Comparison of ENCODE assay signal across 15 cellular contexts in the genomic region with DNA sequence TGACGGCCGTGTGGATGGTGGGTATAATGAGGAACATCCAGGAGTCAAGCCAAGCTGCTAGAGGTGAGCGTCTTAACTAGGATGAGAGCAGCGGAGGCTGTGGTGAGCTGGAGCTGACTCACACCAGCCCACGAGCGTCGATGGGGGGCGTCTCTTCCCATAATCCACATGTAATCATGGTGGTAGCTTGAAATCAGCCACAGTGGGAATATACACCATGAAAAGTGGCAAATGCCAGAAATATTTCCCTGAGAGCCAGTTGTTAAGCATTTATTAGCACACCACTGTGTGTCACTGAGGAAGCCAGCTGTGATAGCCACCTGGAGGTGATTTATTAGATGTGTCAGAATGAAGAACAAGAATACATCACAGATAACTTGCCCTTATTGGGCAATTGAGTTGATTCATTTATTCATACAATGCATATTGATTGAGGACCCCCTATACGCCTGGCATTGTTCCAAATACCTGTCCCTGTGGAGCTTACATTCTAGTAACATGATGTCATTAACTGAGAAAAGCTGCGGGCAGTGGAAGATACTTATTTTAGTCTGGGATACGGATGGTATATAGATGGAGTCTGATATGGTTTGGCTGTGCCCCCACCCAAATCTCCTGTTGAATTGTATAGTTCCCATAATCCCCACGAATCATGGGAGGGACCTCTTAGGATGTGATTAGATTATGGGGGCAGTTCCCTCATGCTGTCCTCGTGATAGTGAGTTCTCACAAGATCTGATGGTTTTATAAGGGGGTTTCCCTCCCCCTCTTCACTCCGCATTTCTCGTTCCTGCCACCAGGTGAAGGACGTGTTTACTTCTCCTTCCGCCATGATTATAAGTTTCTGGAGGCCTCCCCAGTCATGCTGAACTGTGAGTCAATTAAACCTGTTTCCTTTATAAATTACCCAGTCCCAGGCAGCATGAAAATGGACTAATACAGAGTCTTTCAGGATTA.
DNase-seq lines count a peak whose midpoint lies in the region; ATAC-seq and TF ChIP-seq lines count a peak whose summit lies in the region.
"Had no signal": no experiment of that assay in that cellular context is flagged by ENCODE, and none has a peak within 500 bp of the region (broad histone marks: within the 10 kb centered on the region; RNA-seq: fewer than 3 reads in every experiment).

No MANE protein-coding gene starts in this region.

- H3K27me3 Mint-ChIP-seq in stimulated activated memory B cell treated with anti-CD40 and anti-IgM and Interleukin-4, amounts not matched to agents 10 μg/mL and 1 μg/mL and 100 μg/mL, for 72 hours, result no peaks in the 10 kb centered on the region
- H3K27me3 Mint-ChIP-seq: activated naive CD8-positive, alpha-beta T cell treated with anti-CD3 and anti-CD28 coated beads for 36 hours; memory B cell had no signal

- H3K79me2 ChIP-seq in mesendoderm (ENCODE audit: control insufficient read depth, insufficient read depth, low read length), result no peaks in the 10 kb centered on the region

- H2BK5ac ChIP-seq in mesendoderm (ENCODE audit: low read length), result no peak overlapping the region

- no peak overlapping the region for H4K5ac ChIP-seq in mesendoderm (ENCODE audit: low read length)

- no peak for ATAC-seq in GM19397 (IDR thresholded peaks at IDR 0.05; ENCODE audit: unreplicated experiment)
- ATAC-seq in stimulated activated memory B cell treated with anti-CD40 and anti-IgM and Interleukin-4, amounts not matched to agents 10 μg/mL and 1 μg/mL and 100 μg/mL, for 72 hours, result no peak
- ATAC-seq: activated CD4-positive, CD25-positive, alpha-beta regulatory T cell treated with anti-CD3 and anti-CD28 coated beads, Interleukin-2, amount 50 U/mL, for 24 hours had no signal

- H3K36me3 ChIP-seq in brain microvascular endothelial cell (replicated peaks), result no peaks in the 10 kb centered on the region
- H3K36me3 ChIP-seq in mesendoderm (ENCODE audit: control insufficient read depth, insufficient read depth, low read length), result no peaks in the 10 kb centered on the region
- H3K36me3 ChIP-seq: BE2C, colonic mucosa had no signal

- H2BK15ac ChIP-seq in mesendoderm (replicated peaks; ENCODE audit: low read depth), result no peak overlapping the region

- no peaks in the 10 kb centered on the region for H3K36me3 Mint-ChIP-seq in stimulated activated memory B cell treated with anti-CD40 and anti-IgM and Interleukin-4, amounts not matched to agents 10 μg/mL and 1 μg/mL and 100 μg/mL, for 72 hours
- H3K36me3 Mint-ChIP-seq: activated naive CD8-positive, alpha-beta T cell treated with anti-CD3 and anti-CD28 coated beads for 36 hours; memory B cell had no signal

- H3K4ac ChIP-seq in mesendoderm (ENCODE audit: low read depth, low read length), result no peak overlapping the region

- no peaks in the 10 kb centered on the region for H3K4me1 Mint-ChIP-seq in stimulated activated memory B cell treated with anti-CD40 and anti-IgM and Interleukin-4, amounts not matched to agents 10 μg/mL and 1 μg/mL and 100 μg/mL, for 72 hours
- H3K4me1 Mint-ChIP-seq: activated naive CD8-positive, alpha-beta T cell treated with anti-CD3 and anti-CD28 coated beads for 36 hours; memory B cell had no signal

- peak overlapping the region; percentile 77 for H3K18ac ChIP-seq in mesendoderm (ENCODE audit: low read length)

- H3K4me1 ChIP-seq in mesendoderm (ENCODE audit: control insufficient read depth, low read depth, low read length), result no peaks in the 10 kb centered on the region
- H3K4me1 ChIP-seq: BE2C, colonic mucosa had no signal

- H3K9ac ChIP-seq in mesendoderm (ENCODE audit: low read length), result no peak overlapping the region

- no CpG with 5 or more reads among the region's 17 CpGs for WGBS in mesendoderm (ENCODE audit: extremely low coverage, insufficient coverage, low lambda C conversion rate)

- no peak overlapping the region for H3K4me3 Mint-ChIP-seq in stimulated activated memory B cell treated with anti-CD40 and anti-IgM and Interleukin-4, amounts not matched to agents 10 μg/mL and 1 μg/mL and 100 μg/mL, for 72 hours
- H3K4me3 Mint-ChIP-seq: activated naive CD8-positive, alpha-beta T cell treated with anti-CD3 and anti-CD28 coated beads for 36 hours; memory B cell had no signal

- no peaks in the 10 kb centered on the region for H3K27me3 ChIP-seq in brain microvascular endothelial cell (replicated peaks)
- no peaks in the 10 kb centered on the region for H3K27me3 ChIP-seq in mesendoderm (ENCODE audit: insufficient read depth, low read length, poor library complexity)
- H3K27me3 ChIP-seq: BE2C, colonic mucosa had no signal

- in situ Hi-C loops in brain microvascular endothelial cell (cut with HindIII; ENCODE audit: low pct_ligation_motif_present, low sequenced_read_pairs), result no loop called here

- no peak overlapping the region for H2BK120ac ChIP-seq in mesendoderm (ENCODE audit: low read depth, low read length)

- no peak overlapping the region for H3K56ac ChIP-seq in mesendoderm (ENCODE audit: low read length)

- DNase-seq in AG09309 (ENCODE audit: low read depth), result peak; percentile 46
- peak; percentile 3 for DNase-seq in HK-2 (ENCODE audit: unreplicated experiment)
- DNase-seq in brain microvascular endothelial cell, result peak; percentile 42
- DNase-seq in mesendoderm, result peak; percentile 77
- no peak for DNase-seq in ecto neural progenitor cell (ENCODE audit: low spot score)
- DNase-seq in retina, result no peak
- DNase-seq: activated naive CD8-positive, alpha-beta T cell treated with anti-CD3 and anti-CD28 coated beads for 36 hours; BE2C; colonic mucosa; NCI-H2081; stimulated activated CD4-positive, alpha-beta T cell treated with anti-CD3 and anti-CD28 coated beads, Interleukin-12 subunit alpha, Interleukin-12 subunit beta, amount 100 ng/mL, for 4 hours had no signal

- TF ChIP-seq CTCF in AG09309 (IDR thresholded peaks at IDR 0.05; ENCODE audit: control insufficient read depth, insufficient read depth, low read depth, low read length, missing control alignments) (no peak), brain microvascular endothelial cell (IDR thresholded peaks at IDR 0.05; ENCODE audit: low read depth, low read length, missing control alignments) (peak; percentile 31)

- H3K9me3 Mint-ChIP-seq in stimulated activated memory B cell treated with anti-CD40 and anti-IgM and Interleukin-4, amounts not matched to agents 10 μg/mL and 1 μg/mL and 100 μg/mL, for 72 hours, result no peaks in the 10 kb centered on the region
- H3K9me3 Mint-ChIP-seq: activated naive CD8-positive, alpha-beta T cell treated with anti-CD3 and anti-CD28 coated beads for 36 hours; memory B cell had no signal

- H3K23ac ChIP-seq in mesendoderm (ENCODE audit: low read length), result no peak overlapping the region

- H3K27ac Mint-ChIP-seq in stimulated activated memory B cell treated with anti-CD40 and anti-IgM and Interleukin-4, amounts not matched to agents 10 μg/mL and 1 μg/mL and 100 μg/mL, for 72 hours, result no peak overlapping the region
- H3K27ac Mint-ChIP-seq: activated naive CD8-positive, alpha-beta T cell treated with anti-CD3 and anti-CD28 coated beads for 36 hours; memory B cell had no signal

- H3K4me3 ChIP-seq in AG09309 (ENCODE audit: control insufficient read depth, low read depth, low read length), result no peak overlapping the region
- no peak overlapping the region for H3K4me3 ChIP-seq in brain microvascular endothelial cell (ENCODE audit: low read depth, low read length)
- no peak overlapping the region for H3K4me3 ChIP-seq in mesendoderm (ENCODE audit: low read length)
- H3K4me3 ChIP-seq: colonic mucosa had no signal

- H3K79me1 ChIP-seq in mesendoderm (ENCODE audit: low read length), result no peaks in the 10 kb centered on the region

- no peak overlapping the region for H3K4me2 ChIP-seq in mesendoderm (ENCODE audit: low read length)

- H4K8ac ChIP-seq in mesendoderm (ENCODE audit: low read depth, low read length), result no peak overlapping the region

- H3K27ac ChIP-seq in brain microvascular endothelial cell (no peak overlapping the region), mesendoderm (ENCODE audit: low read depth, low read length) (no peak overlapping the region)
- H3K27ac ChIP-seq: colonic mucosa had no signal

- H2AK5ac ChIP-seq in mesendoderm (ENCODE audit: low read length), result no peak overlapping the region

Comparison
In these comparisons a context has a peak if more than half of its experiments do, and no peak if none do; other contexts are left out.
1. DNase-seq: peak in AG09309 (single experiment), HK-2 (single experiment), brain microvascular endothelial cell (single experiment) and mesendoderm (single experiment); none in ecto neural progenitor cell (single experiment) and retina (single experiment).